Comparison of ENCODE assay signal across 28 cellular contexts in the genomic region with DNA sequence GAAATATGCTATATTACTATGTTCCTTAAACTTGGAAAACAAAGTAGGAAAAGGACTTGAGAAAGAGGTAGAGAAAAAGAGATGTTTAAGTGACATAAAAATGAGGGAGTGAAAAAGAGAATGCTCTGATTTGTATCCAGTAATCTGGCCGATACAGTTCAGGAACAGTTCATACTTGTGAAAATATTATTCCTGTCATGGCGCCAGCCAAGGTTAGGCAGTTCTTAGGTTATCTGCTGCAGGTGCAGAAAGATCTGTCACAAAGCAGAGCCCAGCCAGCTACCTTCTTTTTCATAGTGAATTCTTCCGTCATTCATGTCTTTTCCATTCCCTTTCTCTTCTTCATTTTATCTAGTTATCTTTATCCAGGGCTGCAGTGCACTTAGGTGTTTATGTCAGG.
"Had no signal": no experiment of that assay in that cellular context is flagged by ENCODE, and none has a peak within 500 bp of the region (broad histone marks: within the 10 kb centered on the region; RNA-seq: fewer than 3 reads in every experiment).

No MANE protein-coding gene starts in this region.

- DNase-seq: naive thymus-derived CD4-positive, alpha-beta T cell; natural killer cell; nephron progenitor cell; nucleus accumbens; pancreas; posterior cingulate gyrus; psoas muscle; right cardiac atrium; right lobe of liver; spleen; stimulated activated CD4-positive, alpha-beta T cell treated with anti-CD3 and anti-CD28 coated beads, Interleukin-12 subunit alpha, Interleukin-12 subunit beta, amount 100 ng/mL, for 4 hours; stimulated activated CD4-positive, alpha-beta T cell treated with anti-CD3 and anti-CD28 coated beads, Interleukin-1b, Interleukin-23, amount 100 ng/mL, for 48 hours; stimulated activated CD4-positive, alpha-beta T cell treated with anti-CD3 and anti-CD28 coated beads, Interleukin-4, amount 100 ng/mL, for 1 hour; stimulated activated CD4-positive, alpha-beta T cell treated with anti-CD3 and anti-CD28 coated beads, Interleukin-4, amount 100 ng/mL, for 4 hours; stimulated activated CD8-positive, alpha-beta memory T cell treated with anti-CD3 and anti-CD28 coated beads, Interleukin-4, amount 100 ng/mL, for 48 hours; stimulated activated naive CD4-positive, alpha-beta T cell; stimulated activated naive CD8-positive, alpha-beta T cell treated with anti-CD3 and anti-CD28 coated beads, Interleukin-15, Interleukin-2, amounts not matched to agents 100 U/mL and 50 U/mL, for 24 hours; substantia nigra; testis; tibial artery; transverse colon; upper lobe of right lung; uterus had no signal

- H3K4me3 ChIP-seq: pancreas, psoas muscle, right lobe of liver, skin epidermis, smooth muscle cell, spleen, suprapubic skin, testis, tibial artery, transverse colon, upper lobe of right lung, uterus had no signal

- H3K9me3 ChIP-seq: neutrophil, pancreas, psoas muscle, right lobe of liver, spleen, suprapubic skin, testis, tibial artery, transverse colon, upper lobe of right lung, uterus had no signal

- H3K27ac ChIP-seq: neutrophil, pancreas, psoas muscle, right lobe of liver, skin epidermis, spleen, suprapubic skin, testis, tibial artery, transverse colon, upper lobe of right lung, uterus had no signal

- H3K27me3 ChIP-seq: neutrophil, pancreas, right lobe of liver, spleen, suprapubic skin, testis, tibial artery, transverse colon, upper lobe of right lung, uterus had no signal

- FAIRE-seq: pancreas had no signal

- ATAC-seq: naive thymus-derived CD4-positive, alpha-beta T cell; natural killer cell; psoas muscle; right cardiac atrium; right lobe of liver; stimulated activated memory B cell treated with anti-CD40 and anti-IgM and Interleukin-4, amounts not matched to agents 10 μg/mL and 1 μg/mL and 100 μg/mL, for 72 hours; stimulated activated naive CD8-positive, alpha-beta T cell treated with anti-CD3 and anti-CD28 coated beads, Interleukin-15, Interleukin-2, amounts not matched to agents 100 U/mL and 50 U/mL, for 24 hours; upper lobe of right lung had no signal

- H3K4me1 ChIP-seq: pancreas, psoas muscle, right lobe of liver, spleen, testis, tibial artery, upper lobe of right lung, uterus had no signal

- H3K4me2 ChIP-seq: smooth muscle cell had no signal

- H3K36me3 ChIP-seq: neutrophil, pancreas, right lobe of liver, spleen, suprapubic skin, tibial artery, transverse colon, upper lobe of right lung, uterus had no signal
